In the genomic region with DNA sequence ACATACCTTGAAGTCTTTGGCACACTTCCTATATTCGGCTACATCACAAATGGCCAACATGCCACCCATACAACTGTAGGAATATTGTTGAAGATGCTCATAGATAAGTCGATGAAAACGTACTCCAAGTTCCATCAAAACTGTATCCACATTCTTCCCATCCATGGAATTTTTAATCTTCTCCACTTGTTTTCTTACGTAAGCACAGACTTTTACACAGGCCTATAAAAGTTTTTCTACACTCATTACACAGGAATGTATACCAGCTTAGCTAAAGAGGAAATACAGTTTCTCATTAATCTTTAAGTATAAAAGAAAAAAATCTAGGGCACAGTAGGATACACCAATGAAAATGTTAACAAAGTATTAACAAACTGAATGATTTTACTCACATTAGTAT, we compare ENCODE assay signal across 19 cellular contexts. TPM values are rescaled to one million over a fixed set of nuclear protein-coding genes. Genes with fewer than 3 reads are reported as not detected.
DNase-seq lines count a peak whose midpoint lies in the region; ATAC-seq, FAIRE-seq and TF ChIP-seq lines count a peak whose summit lies in the region.
"Had no signal": no experiment of that assay in that cellular context is flagged by ENCODE, and none has a peak within 500 bp of the region (broad histone marks: within the 10 kb centered on the region; RNA-seq: fewer than 3 reads in every experiment).

No MANE protein-coding gene starts in this region.

- POLR2A ChIA-PET in BJ (lab: Charles Lee) = interaction anchor here (1.2 kb wide), 1 partner anchor 60 kb away, joined by 3 read pairs; no protein-coding TSS in a partner anchor
- POLR2A ChIA-PET in IMR-90 (lab: Charles Lee; ENCODE audit: unreplicated experiment) = no interaction called here
- POLR2A ChIA-PET in H1 (lab: Charles Lee; ENCODE audit: partially characterized antibody) = no interaction called here

- H2BK5ac ChIP-seq in IMR-90 (ENCODE audit: low read depth, low read length, poor library complexity, severe bottlenecking) = peak overlapping the region; percentile 69
- H2BK5ac ChIP-seq in H1 (ENCODE audit: low read depth, low read length) = no peak overlapping the region

- H2BK12ac ChIP-seq in H1 (ENCODE audit: low read depth, low read length) = no peak overlapping the region

- H3K4me3 ChIP-seq in BJ (ENCODE audit: low read depth, low read length) (no peak overlapping the region), IMR-90 (ENCODE audit: insufficient read depth, low read depth, low read length) (no peak overlapping the region), H1 (ENCODE audit: extremely low read depth in 1 of 4, insufficient read depth in 2 of 4, low read depth in 3 of 4, low read length in 4 of 4) (no peak overlapping the region), gastroesophageal sphincter (no peak overlapping the region)
- H3K4me3 ChIP-seq: K562 had no signal

- H3K56ac ChIP-seq in IMR-90 (ENCODE audit: extremely low read depth, insufficient read depth, low read length) = no peak overlapping the region
- H3K56ac ChIP-seq in H1 (replicated peaks; ENCODE audit: insufficient read length, low read depth, low read length) = no peak overlapping the region

- H3K9ac ChIP-seq in IMR-90 (ENCODE audit: low read depth, low read length) (no peak overlapping the region), H1 (replicated peaks in 1 of 4; ENCODE audit: extremely low read depth in 1 of 4, low read depth in 3 of 4, low read length in 3 of 4) (no peak overlapping the region)

- H3K4me2 ChIP-seq in IMR-90 (ENCODE audit: low read depth, low read length) (no peak overlapping the region; the same call in 1 of the 2 replicates), H1 (ENCODE audit: insufficient read depth in 1 of 2, low read depth in 2 of 2, low read length in 2 of 2) (no peak overlapping the region)

- TF ChIP-seq EP300 in H1 (IDR thresholded peaks at IDR 0.05; ENCODE audit: borderline replicate concordance in 1 of 2, low read depth in 2 of 2, low read length in 2 of 2) (no peak), gastroesophageal sphincter (IDR thresholded peaks at IDR 0.05) (no peak)

- H4K8ac ChIP-seq in IMR-90 (ENCODE audit: low read depth in 2 of 2, low read length in 2 of 2) (no peak overlapping the region), H1 (ENCODE audit: extremely low read depth, insufficient read depth, low read length) (no peak overlapping the region)

- no TSS peak for BruUV-seq in IMR-90 (replicated peaks; lab: Mats Ljungman, UMichigan)

- peak; percentile 24 for FAIRE-seq in H1 (lab: Jason Lieb, UNC)
- FAIRE-seq: K562 had no signal

- H3K4ac ChIP-seq in IMR-90 (ENCODE audit: low read depth, low read length) = 0 out of 2 replicates have a peak overlapping the region, but pooled peaks have one; percentile 15
- no peak overlapping the region for H3K4ac ChIP-seq in H1 (replicated peaks; ENCODE audit: insufficient read length, low read depth, low read length)

- no peaks in the 10 kb centered on the region for H3K9me3 ChIP-seq in IMR-90 (ENCODE audit: control insufficient read depth, insufficient read depth, low read length)
- no peaks in the 10 kb centered on the region for H3K9me3 ChIP-seq in H1 (ENCODE audit: insufficient read depth in 2 of 2, low read depth in 1 of 2, low read length in 1 of 2)
- H3K9me3 ChIP-seq in gastroesophageal sphincter = no peaks in the 10 kb centered on the region

- no peak overlapping the region for H4K91ac ChIP-seq in IMR-90 (ENCODE audit: insufficient read depth, low read depth, low read length)
- no peak overlapping the region for H4K91ac ChIP-seq in H1 (replicated peaks; ENCODE audit: insufficient read length, low read length)

- H4K20me1 ChIP-seq in IMR-90 (ENCODE audit: insufficient read depth, low read length) = no peaks in the 10 kb centered on the region
- H4K20me1 ChIP-seq in H1 (replicated peaks in 1 of 2; ENCODE audit: control insufficient read depth in 1 of 2, insufficient read depth in 2 of 2, low read length in 2 of 2) = no peaks in the 10 kb centered on the region

- H3K79me1 ChIP-seq in IMR-90 (ENCODE audit: low read depth in 1 of 2, low read length in 2 of 2) = peaks cover 0 to 15% of the 10 kb centered on the region in 2 experiments; a peak in 3 of 4 replicates
- no peaks in the 10 kb centered on the region for H3K79me1 ChIP-seq in H1 (ENCODE audit: low read depth, low read length)

- ATAC-seq in IMR-90 (ENCODE audit: low read depth) = peak; percentile 85
- no peak for ATAC-seq in gastroesophageal sphincter
- ATAC-seq: K562, left cardiac atrium had no signal

- H3K4me1 ChIP-seq in IMR-90 (ENCODE audit: control insufficient read depth, insufficient read depth, low read length) = peaks cover 3% of the 10 kb centered on the region; the same call in 1 of the 2 replicates
- H3K4me1 ChIP-seq in H1 (replicated peaks in 1 of 4; ENCODE audit: control insufficient read depth in 3 of 4, insufficient read depth in 4 of 4, low read length in 3 of 4) = no peaks in the 10 kb centered on the region
- H3K4me1 ChIP-seq in gastroesophageal sphincter = no peaks in the 10 kb centered on the region

- no peak overlapping the region for H3K27ac ChIP-seq in IMR-90 (ENCODE audit: insufficient read depth, low read length)
- H3K27ac ChIP-seq in H1 (ENCODE audit: low read depth, low read length) = no peak overlapping the region
- H3K27ac ChIP-seq in gastroesophageal sphincter = no peak overlapping the region

- H4K5ac ChIP-seq in IMR-90 (ENCODE audit: low read depth, low read length) = no peak overlapping the region
- no peak overlapping the region for H4K5ac ChIP-seq in H1 (ENCODE audit: insufficient read length, low read depth, low read length)

- H3K23me2 ChIP-seq in H1 (ENCODE audit: low read depth, low read length) = no peaks in the 10 kb centered on the region

- H2AK5ac ChIP-seq in IMR-90 (ENCODE audit: low read depth, low read length) (no peak overlapping the region), H1 (ENCODE audit: low read depth, low read length) (no peak overlapping the region)

- H3K9me1 ChIP-seq in IMR-90 (ENCODE audit: insufficient read depth, low read length) = no peaks in the 10 kb centered on the region

- H2BK20ac ChIP-seq in IMR-90 (ENCODE audit: low read depth, low read length) = no peak overlapping the region
- H2BK20ac ChIP-seq in H1 (ENCODE audit: low read length) = no peak overlapping the region

- H3K23ac ChIP-seq in IMR-90 (ENCODE audit: low read depth, low read length) (no peak overlapping the region), H1 (ENCODE audit: insufficient read length) (no peak overlapping the region)

- no peak overlapping the region for H2BK15ac ChIP-seq in IMR-90 (ENCODE audit: low read depth, low read length)
- no peak overlapping the region for H2BK15ac ChIP-seq in H1 (ENCODE audit: low read length)

- TF ChIP-seq POLR2A in IMR-90 (IDR thresholded peaks at IDR 0.05; ENCODE audit: low read depth, low read length) = no peak
- no peak for TF ChIP-seq POLR2A in H1 (IDR thresholded peaks at IDR 0.05; ENCODE audit: control extremely low read depth in 1 of 2, low read depth in 2 of 2, low read length in 2 of 2)
- no peak for TF ChIP-seq POLR2A in gastroesophageal sphincter (IDR thresholded peaks at IDR 0.05)

- H3K14ac ChIP-seq in IMR-90 (replicated peaks; ENCODE audit: low read depth, low read length) = no peak overlapping the region
- no peak overlapping the region for H3K14ac ChIP-seq in H1 (ENCODE audit: insufficient read length)

- no peak overlapping the region for H2AK9ac ChIP-seq in IMR-90 (replicated peaks; ENCODE audit: low read depth, low read length, poor library complexity)

- H3K36me3 ChIP-seq in BJ (ENCODE audit: control insufficient read depth, insufficient read depth, low read length) = peaks cover 1% of the 10 kb centered on the region; the same call in 1 of the 2 replicates
- peaks cover 15% of the 10 kb centered on the region for H3K36me3 ChIP-seq in IMR-90 (ENCODE audit: control insufficient read depth, insufficient read depth, low read length)
- peaks cover 3 to 23% (median 7%) of the 10 kb centered on the region in 4 experiments; a peak in 7 of 8 replicates for H3K36me3 ChIP-seq in H1 (ENCODE audit: control insufficient read depth in 2 of 4, insufficient read depth in 4 of 4, low read length in 3 of 4)
- H3K36me3 ChIP-seq in gastroesophageal sphincter = peaks cover 5 to 77% of the 10 kb centered on the region in 2 donors

- H3K27me3 ChIP-seq in BJ (ENCODE audit: control insufficient read depth, insufficient read depth, low read length) (no peaks in the 10 kb centered on the region), IMR-90 (ENCODE audit: control insufficient read depth, insufficient read depth, low read length) (no peaks in the 10 kb centered on the region), H1 (replicated peaks in 1 of 4; ENCODE audit: control insufficient read depth in 3 of 4, extremely low read depth in 1 of 4, insufficient read depth in 3 of 4, low read length in 3 of 4) (no peaks in the 10 kb centered on the region), gastroesophageal sphincter (no peaks in the 10 kb centered on the region)

- peak; percentile 49 for DNase-seq in BJ (ENCODE audit: low read depth)
- peak; percentile 73 for DNase-seq in IMR-90
- DNase-seq in H1 (ENCODE audit: low read depth in 1 of 2, low spot score in 2 of 2) = no peak
- peak; percentile 22 for DNase-seq in non-pigmented ciliary epithelial cell (ENCODE audit: low read depth)
- DNase-seq in DMS 273 (lab: John Stamatoyannopoulos, UW; ENCODE audit: unreplicated experiment) = no peak
- DNase-seq in NCI-H1930 (lab: John Stamatoyannopoulos, UW) = no peak
- no peak for DNase-seq in activated CD4-positive, alpha-beta T cell treated with anti-CD3 and anti-CD28 coated beads for 1 hour
- DNase-seq: activated CD4-positive, alpha-beta memory T cell treated with anti-CD3 and anti-CD28 coated beads, Interleukin-2, amount 10 ng/mL, durations not matched to agents 7 days and 5 days; anterior cingulate cortex; CD4-positive, CD25-positive, alpha-beta regulatory T cell; effector CD8-positive, alpha-beta T cell; head of caudate nucleus; left cardiac atrium; NCI-H1417 treated with DMSO at 0.1 percent for 48 hours; posterior cingulate gyrus; SIG-M5; stimulated activated CD4-positive, alpha-beta T cell treated with anti-CD3 and anti-CD28 coated beads, Interleukin-15, amount 100 ng/mL, for 24 hours had no signal

- intact Hi-C loops in IMR-90 (cut with micrococcal nuclease) = loop anchor here (5.0 kb wide), 1 partner anchor 863 kb away; no protein-coding TSS in a partner anchor

- dilution Hi-C loops in IMR-90 (cut with HindIII; ENCODE audit: low sequenced_read_pairs, unreplicated experiment) = no loop called here

- in situ Hi-C loops in IMR-90 (cut with MboI; ENCODE audit: low sequenced_read_pairs) = no loop called here

- TF ChIP-seq CTCF in BJ (IDR thresholded peaks at IDR 0.05; ENCODE audit: insufficient read depth, low read depth, low read length) (no peak), IMR-90 (conservative IDR thresholded peaks at IDR 0.05; ENCODE audit: low read depth, low read length) (no peak), H1 (IDR thresholded peaks at IDR 0.05; ENCODE audit: control extremely low read depth in 1 of 3, insufficient read depth in 1 of 3, low read depth in 1 of 3, low read length in 3 of 3) (no peak), gastroesophageal sphincter (IDR thresholded peaks at IDR 0.05) (no peak)

- CTCF ChIA-PET in BJ (lab: Yijun Ruan, JAX) (no interaction called here), IMR-90 (lab: Yijun Ruan, JAX) (no interaction called here), H1 (lab: Charles Lee; ENCODE audit: partially characterized antibody) (no interaction called here)

- H3K18ac ChIP-seq in IMR-90 (ENCODE audit: low read depth, low read length) (no peak overlapping the region), H1 (ENCODE audit: extremely low read depth, low read length) (no peak overlapping the region)

- WGBS in IMR-90 (ENCODE audit: extremely low coverage in 2 of 2, insufficient read length in 1 of 2), 2 experiments = no CpG with 5 or more reads among the region's 4 CpGs
- 87% methylated on average over 4 of the region's 4 CpGs; no CpG with 5 or more reads in 1 of the 2 experiments for WGBS in H1 (ENCODE audit: extremely low coverage in 1 of 2, insufficient coverage in 1 of 2, insufficient read length in 1 of 2, insufficient replicate concordance in 2 of 2, low coverage in 1 of 2, low lambda C conversion rate in 2 of 2, missing lambda C conversion rate in 1 of 2), 2 experiments
- WGBS in gastroesophageal sphincter (ENCODE audit: low coverage in 1 of 2), 2 donors = 63 to 74% methylated on average over 4 of the region's 4 CpGs

- TF ChIP-seq RAD21 in IMR-90 (IDR thresholded peaks at IDR 0.05; ENCODE audit: low read length) (no peak), H1 (IDR thresholded peaks at IDR 0.05 in 1 of 2, conservative IDR thresholded peaks at IDR 0.05 in 1 of 2; ENCODE audit: low read depth in 2 of 2, low read length in 2 of 2) (no peak)

- no peaks in the 10 kb centered on the region for H3K79me2 ChIP-seq in H1 (ENCODE audit: control insufficient read depth in 1 of 2, insufficient read depth in 2 of 2, low read length in 2 of 2)

- H2AFZ ChIP-seq in IMR-90 (replicated peaks; ENCODE audit: low read length, poor library complexity) = no peak overlapping the region
- H2AFZ ChIP-seq in H1 (ENCODE audit: low read length) = no peak overlapping the region

- H2BK120ac ChIP-seq in IMR-90 (ENCODE audit: low read depth, low read length) (no peak overlapping the region), H1 (replicated peaks; ENCODE audit: low read depth, low read length) (no peak overlapping the region)

RNA-seq across cellular contexts. Expression of a gene that starts 59.1 kb away (rescaled TPM):
- 24.0 and 52.4 TPM in 2 replicates for polyA plus RNA-seq in BJ (2011; rRNA removed)
- polyA minus RNA-seq in BJ (2011; rRNA and poly(A)+ RNA removed) = 15.1 and 19.3 TPM in 2 replicates
- 52.5 and 89.7 TPM in 2 replicates for total RNA-seq in IMR-90 (2012; rRNA removed)
- polyA plus RNA-seq in IMR-90 (2012; rRNA removed) = 17.9 and 22.4 TPM in 2 replicates
- 4.9 and 10.2 TPM in 2 replicates for polyA plus RNA-seq in IMR-90 (2012; cell fraction: cytosol; rRNA removed)
- polyA plus RNA-seq in IMR-90 (2012; cell fraction: nucleus; rRNA removed; ENCODE audit: low replicate concordance) = 2.6 and 14.8 TPM in 2 replicates
- total RNA-seq in H1 (2021; fragmentation: NEBNext Ultra II Directional; extraction: Animal tissue kit (Norgen Biotek cat#: 25700)) = 79.2 and 86.7 TPM in 2 replicates
- 16.6 and 23.0 TPM in 2 replicates for polyA plus RNA-seq in H1 (2011; rRNA removed)
- 23.0 TPM for polyA plus RNA-seq in H1 (2011; cell fraction: cytosol; rRNA removed)
- 11.8 TPM for polyA plus RNA-seq in H1 (2011; cell fraction: nucleus; rRNA removed)
- 22.4 to 52.1 TPM (median 32.2 TPM) in 4 replicates for polyA plus RNA-seq in H1 (2012, experiment 1 of 2)
- polyA plus RNA-seq in H1 (2012, experiment 2 of 2) = 1.4 TPM
- 35.4 TPM for polyA plus RNA-seq in H1 (2013, experiment 1 of 2)
- 36.5 TPM for polyA plus RNA-seq in H1 (2013, experiment 2 of 2)
- polyA minus RNA-seq in H1 (2011; rRNA and poly(A)+ RNA removed) = 28.2 and 40.1 TPM in 2 replicates
- 42.6 TPM for polyA minus RNA-seq in H1 (2011; cell fraction: cytosol; rRNA and poly(A)+ RNA removed)
- polyA minus RNA-seq in H1 (2011; cell fraction: nucleus; rRNA and poly(A)+ RNA removed) = 56.4 TPM
- total RNA-seq in gastroesophageal sphincter = 10 to 100 TPM; 54.9 to 81.6 (median 68.5) TPM

RNA-seq across cellular contexts. Expression of a gene that starts 59.2 kb away (rescaled TPM):
- polyA plus RNA-seq in BJ (2011; rRNA removed) = 17.9 and 36.1 TPM in 2 replicates
- polyA minus RNA-seq in BJ (2011; rRNA and poly(A)+ RNA removed) = 15.2 and 20.5 TPM in 2 replicates
- 28.3 TPM in 2 replicates for total RNA-seq in IMR-90 (2012; rRNA removed)
- polyA plus RNA-seq in IMR-90 (2012; rRNA removed) = 13.6 and 16.1 TPM in 2 replicates
- 3.3 and 7.1 TPM in 2 replicates for polyA plus RNA-seq in IMR-90 (2012; cell fraction: cytosol; rRNA removed)
- 1.9 and 10.4 TPM in 2 replicates for polyA plus RNA-seq in IMR-90 (2012; cell fraction: nucleus; rRNA removed; ENCODE audit: low replicate concordance)
- total RNA-seq in H1 (2021; fragmentation: NEBNext Ultra II Directional; extraction: Animal tissue kit (Norgen Biotek cat#: 25700)) = 50.9 and 51.9 TPM in 2 replicates
- 14.8 and 20.9 TPM in 2 replicates for polyA plus RNA-seq in H1 (2011; rRNA removed)
- 23.7 TPM for polyA plus RNA-seq in H1 (2011; cell fraction: cytosol; rRNA removed)
- polyA plus RNA-seq in H1 (2011; cell fraction: nucleus; rRNA removed) = 14.0 TPM
- polyA plus RNA-seq in H1 (2012, experiment 1 of 2) = 21.9 to 41.7 TPM (median 25.1 TPM) in 4 replicates
- 0.98 TPM for polyA plus RNA-seq in H1 (2012, experiment 2 of 2)
- 22.5 TPM for polyA plus RNA-seq in H1 (2013, experiment 1 of 2)
- polyA plus RNA-seq in H1 (2013, experiment 2 of 2) = 22.5 TPM
- 53.7 and 67.2 TPM in 2 replicates for polyA minus RNA-seq in H1 (2011; rRNA and poly(A)+ RNA removed)
- 12.6 TPM for polyA minus RNA-seq in H1 (2011; cell fraction: cytosol; rRNA and poly(A)+ RNA removed)
- polyA minus RNA-seq in H1 (2011; cell fraction: nucleus; rRNA and poly(A)+ RNA removed) = 38.9 TPM
- total RNA-seq in gastroesophageal sphincter = 10 to 100 TPM; 23.2 to 37.8 (median 30.5) TPM

Comparison
In these comparisons a context has a peak if more than half of its experiments do, and no peak if none do; other contexts are left out.
1. DNase-seq: peak in BJ (single experiment), IMR-90 (single experiment) and non-pigmented ciliary epithelial cell (single experiment); none in H1 (0 of 2), DMS 273 (single experiment), NCI-H1930 (0 of 2) and activated CD4-positive, alpha-beta T cell treated with anti-CD3 and anti-CD28 coated beads for 1 hour (single experiment).